In genomic region chr6:41545703-41546474, GRCh38 we compare ENCODE assay signal across 1 cellular context.
TF ChIP-seq lines count a peak whose summit lies in the region.

Gene FOXP4 (plus strand): TSS chr6:41546381. CDS start chr6:41565761, 19,380 bp downstream.

TF ChIP-seq in GM12878, 131 proteins besides CTCF, POLR2A, EP300 and RAD21 (continued from another document):
- TF ChIP-seq SP1 (IDR thresholded peaks at IDR 0.05; ENCODE audit: low read depth, low read length): peak; percentile 33
- no peak for TF ChIP-seq KAT2A (conservative IDR thresholded peaks at IDR 0.05; ENCODE audit: control insufficient read depth, low read depth, low read length)
- TF ChIP-seq ESRRA (IDR thresholded peaks at IDR 0.05; ENCODE audit: low read length): no peak
- TF ChIP-seq KLF5 (IDR thresholded peaks at IDR 0.05; ENCODE audit: partially characterized antibody): peak; percentile 74
- TF ChIP-seq NFIC (IDR thresholded peaks at IDR 0.05; ENCODE audit: low read depth, low read length): peak; percentile 51; the same call in 1 of the 2 replicates
- no peak for TF ChIP-seq HDAC6 (IDR thresholded peaks at IDR 0.05; ENCODE audit: unreplicated experiment)
- peak; percentile 86; the same call in 1 of the 2 replicates for TF ChIP-seq MAX (IDR thresholded peaks at IDR 0.05; ENCODE audit: low read depth, low read length)
